16 cellular contexts compared by ENCODE assay signal in the genomic region with DNA sequence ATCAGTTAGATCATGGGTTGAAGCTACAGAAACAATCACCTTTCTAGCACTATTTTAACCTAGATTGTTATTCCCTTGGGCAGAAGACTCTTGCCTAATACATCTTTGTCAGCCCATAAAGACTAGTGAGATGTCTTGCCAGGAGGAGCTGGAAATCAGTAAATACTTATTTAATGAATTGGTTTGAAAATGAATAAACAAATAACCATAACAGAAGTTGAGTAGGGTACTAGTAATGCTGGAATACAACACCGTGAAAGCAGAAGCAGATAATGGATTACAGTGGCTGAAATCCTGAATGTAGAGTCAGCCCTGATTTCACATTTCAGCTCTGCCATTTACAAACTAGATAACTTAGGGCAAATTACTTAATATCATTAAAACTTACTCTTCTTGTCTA.
"Had no signal": no experiment of that assay in that cellular context is flagged by ENCODE, and none has a peak within 500 bp of the region (broad histone marks: within the 10 kb centered on the region; RNA-seq: fewer than 3 reads in every experiment).

No MANE protein-coding gene starts in this region.

- H3K27me3 Mint-ChIP-seq: activated B cell treated with CpG ODN at 0.5 μM for 24 hours; activated CD4-positive, alpha-beta T cell treated with anti-CD3 and anti-CD28 coated beads, Interleukin-2, amount 10 ng/mL, durations not matched to agents 24 days and 14 days; naive thymus-derived CD4-positive, alpha-beta T cell; stimulated activated naive B cell treated with anti-CD40 and anti-IgM and Interleukin-4, amounts not matched to agents 10 μg/mL and 1 μg/mL and 100 μg/mL, for 72 hours had no signal

- ATAC-seq: left lobe of liver; naive thymus-derived CD4-positive, alpha-beta T cell; stimulated activated naive B cell treated with anti-CD40 and anti-IgM and Interleukin-4, amounts not matched to agents 10 μg/mL and 1 μg/mL and 100 μg/mL, for 72 hours had no signal

- H3K4me1 Mint-ChIP-seq: activated B cell treated with CpG ODN at 0.5 μM for 24 hours; activated CD4-positive, alpha-beta T cell treated with anti-CD3 and anti-CD28 coated beads, Interleukin-2, amount 10 ng/mL, durations not matched to agents 24 days and 14 days; naive thymus-derived CD4-positive, alpha-beta T cell; stimulated activated naive B cell treated with anti-CD40 and anti-IgM and Interleukin-4, amounts not matched to agents 10 μg/mL and 1 μg/mL and 100 μg/mL, for 72 hours had no signal

- H3K4me3 ChIP-seq: cardiac muscle cell, tibial artery had no signal

- H3K27ac Mint-ChIP-seq: activated B cell treated with CpG ODN at 0.5 μM for 24 hours; activated CD4-positive, alpha-beta T cell treated with anti-CD3 and anti-CD28 coated beads, Interleukin-2, amount 10 ng/mL, durations not matched to agents 24 days and 14 days; activated T-helper 1 cell treated with anti-CD3 and anti-CD28 coated beads, Interleukin-12 subunit alpha, Interleukin-12 subunit beta, Interleukin-2, Interleukin-4 antibody, amounts not matched to agents 30 ng/mL and 10 ng/mL and 1 ng/mL, durations not matched to agents 14 hours and 24 hours and 36 hours; naive thymus-derived CD4-positive, alpha-beta T cell; stimulated activated naive B cell treated with anti-CD40 and anti-IgM and Interleukin-4, amounts not matched to agents 10 μg/mL and 1 μg/mL and 100 μg/mL, for 72 hours had no signal

- H3K36me3 Mint-ChIP-seq: stimulated activated naive B cell treated with anti-CD40 and anti-IgM and Interleukin-4, amounts not matched to agents 10 μg/mL and 1 μg/mL and 100 μg/mL, for 72 hours had no signal

- DNase-seq: activated B cell treated with CpG ODN at 0.5 μM for 24 hours; activated CD4-positive, alpha-beta T cell treated with anti-CD3 and anti-CD28 coated beads, Interleukin-2, amount 10 ng/mL, durations not matched to agents 24 days and 14 days; activated CD8-positive, alpha-beta memory T cell treated with anti-CD3 and anti-CD28 coated beads for 24 hours; activated naive CD4-positive, alpha-beta T cell treated with Interleukin-2 at 50 U/mL for 16 hours; aorta; erythroblast; islet precursor cell; naive thymus-derived CD4-positive, alpha-beta T cell; retina; stimulated activated CD4-positive, alpha-beta T cell treated with anti-CD3 and anti-CD28 coated beads, Interleukin-15, amount 100 ng/mL, for 24 hours; stimulated activated CD4-positive, alpha-beta T cell treated with anti-CD3 and anti-CD28 coated beads, Interleukin-4, amount 100 ng/mL, for 1 hour; stimulated activated naive B cell treated with anti-CD40 and anti-IgM and Interleukin-4, amounts not matched to agents 10 μg/mL and 1 μg/mL and 100 μg/mL, for 72 hours; tibial artery had no signal

- H3K4me3 Mint-ChIP-seq: activated B cell treated with CpG ODN at 0.5 μM for 24 hours; activated CD4-positive, alpha-beta T cell treated with anti-CD3 and anti-CD28 coated beads, Interleukin-2, amount 10 ng/mL, durations not matched to agents 24 days and 14 days; activated T-helper 1 cell treated with anti-CD3 and anti-CD28 coated beads, Interleukin-12 subunit alpha, Interleukin-12 subunit beta, Interleukin-2, Interleukin-4 antibody, amounts not matched to agents 30 ng/mL and 10 ng/mL and 1 ng/mL, durations not matched to agents 14 hours and 24 hours and 36 hours; naive thymus-derived CD4-positive, alpha-beta T cell; stimulated activated naive B cell treated with anti-CD40 and anti-IgM and Interleukin-4, amounts not matched to agents 10 μg/mL and 1 μg/mL and 100 μg/mL, for 72 hours had no signal
